Comparison of ENCODE assay signal across 1 cellular context in the genomic region with DNA sequence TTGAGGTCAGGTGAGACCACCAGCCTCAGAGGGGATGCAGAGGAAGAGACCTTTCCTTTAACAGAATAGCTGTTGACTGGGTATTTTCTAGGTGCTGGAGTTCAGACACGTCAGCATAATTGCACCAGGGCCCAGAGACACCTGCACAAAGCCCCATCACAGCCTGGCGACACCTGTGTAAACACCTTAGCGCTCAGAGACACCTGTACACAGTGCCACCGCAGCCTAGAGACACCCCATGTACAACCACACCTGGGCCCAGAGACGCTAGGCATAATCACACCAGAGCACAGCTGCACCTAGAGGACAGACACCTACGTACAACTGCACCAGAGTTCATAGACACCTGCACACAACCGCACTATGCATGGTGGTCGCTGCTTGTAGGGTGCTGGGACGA.
TF ChIP-seq lines count a peak whose summit lies in the region.

No MANE protein-coding gene starts in this region.

TF ChIP-seq in GM12878, 131 proteins besides CTCF, POLR2A, EP300 and RAD21:
- no peak for TF ChIP-seq KAT2A (conservative IDR thresholded peaks at IDR 0.05; ENCODE audit: control insufficient read depth, low read depth, low read length)
- TF ChIP-seq MYB (IDR thresholded peaks at IDR 0.05; ENCODE audit: borderline replicate concordance, low read depth, low read length): no peak
- TF ChIP-seq SPI1 (IDR thresholded peaks at IDR 0.05; ENCODE audit: borderline replicate concordance, insufficient read depth, low read depth, low read length): no peak
- no peak for TF ChIP-seq SMAD5 (IDR thresholded peaks at IDR 0.05; ENCODE audit: low read depth)
- TF ChIP-seq, protein P1, sequence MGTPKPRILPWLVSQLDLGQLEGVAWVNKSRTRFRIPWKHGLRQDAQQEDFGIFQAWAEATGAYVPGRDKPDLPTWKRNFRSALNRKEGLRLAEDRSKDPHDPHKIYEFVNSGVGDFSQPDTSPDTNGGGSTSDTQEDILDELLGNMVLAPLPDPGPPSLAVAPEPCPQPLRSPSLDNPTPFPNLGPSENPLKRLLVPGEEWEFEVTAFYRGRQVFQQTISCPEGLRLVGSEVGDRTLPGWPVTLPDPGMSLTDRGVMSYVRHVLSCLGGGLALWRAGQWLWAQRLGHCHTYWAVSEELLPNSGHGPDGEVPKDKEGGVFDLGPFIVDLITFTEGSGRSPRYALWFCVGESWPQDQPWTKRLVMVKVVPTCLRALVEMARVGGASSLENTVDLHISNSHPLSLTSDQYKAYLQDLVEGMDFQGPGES (IDR thresholded peaks at IDR 0.05): no peak
- no peak for TF ChIP-seq MTA3 (IDR thresholded peaks at IDR 0.05; ENCODE audit: borderline replicate concordance, low read length)
- TF ChIP-seq WRNIP1 (IDR thresholded peaks at IDR 0.05; ENCODE audit: borderline replicate concordance, low read depth, low read length): no peak
- TF ChIP-seq, protein P2, sequence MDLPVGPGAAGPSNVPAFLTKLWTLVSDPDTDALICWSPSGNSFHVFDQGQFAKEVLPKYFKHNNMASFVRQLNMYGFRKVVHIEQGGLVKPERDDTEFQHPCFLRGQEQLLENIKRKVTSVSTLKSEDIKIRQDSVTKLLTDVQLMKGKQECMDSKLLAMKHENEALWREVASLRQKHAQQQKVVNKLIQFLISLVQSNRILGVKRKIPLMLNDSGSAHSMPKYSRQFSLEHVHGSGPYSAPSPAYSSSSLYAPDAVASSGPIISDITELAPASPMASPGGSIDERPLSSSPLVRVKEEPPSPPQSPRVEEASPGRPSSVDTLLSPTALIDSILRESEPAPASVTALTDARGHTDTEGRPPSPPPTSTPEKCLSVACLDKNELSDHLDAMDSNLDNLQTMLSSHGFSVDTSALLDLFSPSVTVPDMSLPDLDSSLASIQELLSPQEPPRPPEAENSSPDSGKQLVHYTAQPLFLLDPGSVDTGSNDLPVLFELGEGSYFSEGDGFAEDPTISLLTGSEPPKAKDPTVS (IDR thresholded peaks at IDR 0.05; ENCODE audit: low read depth, low read length): no peak
- TF ChIP-seq, protein P3, sequence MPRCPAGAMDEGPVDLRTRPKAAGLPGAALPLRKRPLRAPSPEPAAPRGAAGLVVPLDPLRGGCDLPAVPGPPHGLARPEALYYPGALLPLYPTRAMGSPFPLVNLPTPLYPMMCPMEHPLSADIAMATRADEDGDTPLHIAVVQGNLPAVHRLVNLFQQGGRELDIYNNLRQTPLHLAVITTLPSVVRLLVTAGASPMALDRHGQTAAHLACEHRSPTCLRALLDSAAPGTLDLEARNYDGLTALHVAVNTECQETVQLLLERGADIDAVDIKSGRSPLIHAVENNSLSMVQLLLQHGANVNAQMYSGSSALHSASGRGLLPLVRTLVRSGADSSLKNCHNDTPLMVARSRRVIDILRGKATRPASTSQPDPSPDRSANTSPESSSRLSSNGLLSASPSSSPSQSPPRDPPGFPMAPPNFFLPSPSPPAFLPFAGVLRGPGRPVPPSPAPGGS (IDR thresholded peaks at IDR 0.05; ENCODE audit: borderline replicate concordance, insufficient read depth, low read depth, low read length, poor library complexity, severe bottlenecking): no peak
- no peak for TF ChIP-seq EZH2 (IDR thresholded peaks at IDR 0.05; ENCODE audit: borderline replicate concordance, control insufficient read depth, low read depth, low read length)
- no peak for TF ChIP-seq LARP7 (IDR thresholded peaks at IDR 0.05)
- no peak for TF ChIP-seq NFYA (IDR thresholded peaks at IDR 0.05; ENCODE audit: borderline replicate concordance, low read depth, low read length)
- no peak for TF ChIP-seq POLR2AphosphoS5 (IDR thresholded peaks at IDR 0.05; ENCODE audit: low read length)
- no peak for TF ChIP-seq NRF1 (conservative IDR thresholded peaks at IDR 0.05; ENCODE audit: low read depth, low read length)
- no peak for TF ChIP-seq CEBPB (IDR thresholded peaks at IDR 0.05; ENCODE audit: borderline replicate concordance in 1 of 2, low read depth in 2 of 2, low read length in 2 of 2)
- TF ChIP-seq, protein P4, sequence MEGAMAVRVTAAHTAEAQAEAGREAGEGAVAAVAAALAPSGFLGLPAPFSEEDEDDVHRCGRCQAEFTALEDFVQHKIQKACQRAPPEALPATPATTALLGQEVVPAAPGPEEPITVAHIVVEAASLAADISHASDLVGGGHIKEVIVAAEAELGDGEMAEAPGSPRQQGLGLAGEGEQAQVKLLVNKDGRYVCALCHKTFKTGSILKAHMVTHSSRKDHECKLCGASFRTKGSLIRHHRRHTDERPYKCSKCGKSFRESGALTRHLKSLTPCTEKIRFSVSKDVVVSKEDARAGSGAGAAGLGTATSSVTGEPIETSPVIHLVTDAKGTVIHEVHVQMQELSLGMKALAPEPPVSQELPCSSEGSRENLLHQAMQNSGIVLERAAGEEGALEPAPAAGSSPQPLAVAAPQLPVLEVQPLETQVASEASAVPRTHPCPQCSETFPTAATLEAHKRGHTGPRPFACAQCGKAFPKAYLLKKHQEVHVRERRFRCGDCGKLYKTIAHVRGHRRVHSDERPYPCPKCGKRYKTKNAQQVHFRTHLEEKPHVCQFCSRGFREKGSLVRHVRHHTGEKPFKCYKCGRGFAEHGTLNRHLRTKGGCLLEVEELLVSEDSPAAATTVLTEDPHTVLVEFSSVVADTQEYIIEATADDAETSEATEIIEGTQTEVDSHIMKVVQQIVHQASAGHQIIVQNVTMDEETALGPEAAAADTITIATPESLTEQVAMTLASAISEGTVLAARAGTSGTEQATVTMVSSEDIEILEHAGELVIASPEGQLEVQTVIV (IDR thresholded peaks at IDR 0.05; ENCODE audit: borderline replicate concordance, partially characterized antibody): no peak
- no peak for TF ChIP-seq YBX1 (IDR thresholded peaks at IDR 0.05)
- TF ChIP-seq RCOR1 (conservative IDR thresholded peaks at IDR 0.05; ENCODE audit: low read depth, low read length): no peak
- no peak for TF ChIP-seq BMI1 (IDR thresholded peaks at IDR 0.05; ENCODE audit: borderline replicate concordance)
- no peak for TF ChIP-seq ZNF622 (IDR thresholded peaks at IDR 0.05)
